Comparison of ENCODE assay signal across 2 cellular contexts in the genomic region with DNA sequence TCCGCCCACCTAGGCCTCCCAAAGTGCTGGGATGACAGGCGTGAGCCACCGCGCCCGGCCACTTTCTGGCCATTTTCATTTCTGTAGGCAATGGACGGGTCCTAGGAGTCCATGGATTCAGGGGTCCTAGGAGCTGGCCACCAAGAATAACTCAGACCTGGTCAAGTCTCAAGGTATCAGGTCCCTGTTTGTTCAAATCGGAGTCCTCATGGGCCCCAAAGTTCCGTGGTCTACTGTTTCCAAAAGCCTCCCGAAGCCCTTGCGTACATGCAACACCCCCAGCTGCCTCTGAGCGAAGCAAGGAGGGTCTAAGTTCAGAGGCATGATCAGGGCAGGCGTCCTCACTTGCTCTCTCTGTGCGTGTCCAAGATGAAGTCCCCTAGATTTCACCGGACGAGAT.
TF ChIP-seq lines count a peak whose summit lies in the region.

No MANE protein-coding gene starts in this region.

TF ChIP-seq in HepG2, 621 proteins besides CTCF, POLR2A, EP300 and RAD21 (continues in another document):
- TF ChIP-seq, protein P1, sequence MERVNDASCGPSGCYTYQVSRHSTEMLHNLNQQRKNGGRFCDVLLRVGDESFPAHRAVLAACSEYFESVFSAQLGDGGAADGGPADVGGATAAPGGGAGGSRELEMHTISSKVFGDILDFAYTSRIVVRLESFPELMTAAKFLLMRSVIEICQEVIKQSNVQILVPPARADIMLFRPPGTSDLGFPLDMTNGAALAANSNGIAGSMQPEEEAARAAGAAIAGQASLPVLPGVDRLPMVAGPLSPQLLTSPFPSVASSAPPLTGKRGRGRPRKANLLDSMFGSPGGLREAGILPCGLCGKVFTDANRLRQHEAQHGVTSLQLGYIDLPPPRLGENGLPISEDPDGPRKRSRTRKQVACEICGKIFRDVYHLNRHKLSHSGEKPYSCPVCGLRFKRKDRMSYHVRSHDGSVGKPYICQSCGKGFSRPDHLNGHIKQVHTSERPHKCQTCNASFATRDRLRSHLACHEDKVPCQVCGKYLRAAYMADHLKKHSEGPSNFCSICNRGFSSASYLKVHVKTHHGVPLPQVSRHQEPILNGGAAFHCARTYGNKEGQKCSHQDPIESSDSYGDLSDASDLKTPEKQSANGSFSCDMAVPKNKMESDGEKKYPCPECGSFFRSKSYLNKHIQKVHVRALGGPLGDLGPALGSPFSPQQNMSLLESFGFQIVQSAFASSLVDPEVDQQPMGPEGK (CRISPR knock-in tag; IDR thresholded peaks at IDR 0.05): no peak
- TF ChIP-seq CBX2 (IDR thresholded peaks at IDR 0.05; ENCODE audit: low read depth, low read length) (no peak), CBX2 (CRISPR knock-in tag; IDR thresholded peaks at IDR 0.05; ENCODE audit: low read depth) (no peak), POLR2G (IDR thresholded peaks at IDR 0.05; ENCODE audit: low read depth, low read length) (no peak), ZNF256 (CRISPR knock-in tag; conservative IDR thresholded peaks at IDR 0.05) (no peak), HNRNPLL (IDR thresholded peaks at IDR 0.05; ENCODE audit: low read depth, low read length, poor library complexity, severe bottlenecking) (no peak), ATF1 (CRISPR knock-in tag; IDR thresholded peaks at IDR 0.05) (no peak), ZNF792 (CRISPR knock-in tag; IDR thresholded peaks at IDR 0.05) (no peak), U2AF1 (optimal IDR thresholded peaks at IDR 0.05; ENCODE audit: low read depth, low read length) (no peak), GTF2F1 (IDR thresholded peaks at IDR 0.05; ENCODE audit: low read length) (no peak), SOX5 (CRISPR knock-in tag; IDR thresholded peaks at IDR 0.05; ENCODE audit: borderline replicate concordance) (no peak), TAF1 (CRISPR knock-in tag; IDR thresholded peaks at IDR 0.05) (no peak), ZNF737 (CRISPR knock-in tag; IDR thresholded peaks at IDR 0.05; ENCODE audit: borderline replicate concordance) (no peak)
- TF ChIP-seq, protein P2, sequence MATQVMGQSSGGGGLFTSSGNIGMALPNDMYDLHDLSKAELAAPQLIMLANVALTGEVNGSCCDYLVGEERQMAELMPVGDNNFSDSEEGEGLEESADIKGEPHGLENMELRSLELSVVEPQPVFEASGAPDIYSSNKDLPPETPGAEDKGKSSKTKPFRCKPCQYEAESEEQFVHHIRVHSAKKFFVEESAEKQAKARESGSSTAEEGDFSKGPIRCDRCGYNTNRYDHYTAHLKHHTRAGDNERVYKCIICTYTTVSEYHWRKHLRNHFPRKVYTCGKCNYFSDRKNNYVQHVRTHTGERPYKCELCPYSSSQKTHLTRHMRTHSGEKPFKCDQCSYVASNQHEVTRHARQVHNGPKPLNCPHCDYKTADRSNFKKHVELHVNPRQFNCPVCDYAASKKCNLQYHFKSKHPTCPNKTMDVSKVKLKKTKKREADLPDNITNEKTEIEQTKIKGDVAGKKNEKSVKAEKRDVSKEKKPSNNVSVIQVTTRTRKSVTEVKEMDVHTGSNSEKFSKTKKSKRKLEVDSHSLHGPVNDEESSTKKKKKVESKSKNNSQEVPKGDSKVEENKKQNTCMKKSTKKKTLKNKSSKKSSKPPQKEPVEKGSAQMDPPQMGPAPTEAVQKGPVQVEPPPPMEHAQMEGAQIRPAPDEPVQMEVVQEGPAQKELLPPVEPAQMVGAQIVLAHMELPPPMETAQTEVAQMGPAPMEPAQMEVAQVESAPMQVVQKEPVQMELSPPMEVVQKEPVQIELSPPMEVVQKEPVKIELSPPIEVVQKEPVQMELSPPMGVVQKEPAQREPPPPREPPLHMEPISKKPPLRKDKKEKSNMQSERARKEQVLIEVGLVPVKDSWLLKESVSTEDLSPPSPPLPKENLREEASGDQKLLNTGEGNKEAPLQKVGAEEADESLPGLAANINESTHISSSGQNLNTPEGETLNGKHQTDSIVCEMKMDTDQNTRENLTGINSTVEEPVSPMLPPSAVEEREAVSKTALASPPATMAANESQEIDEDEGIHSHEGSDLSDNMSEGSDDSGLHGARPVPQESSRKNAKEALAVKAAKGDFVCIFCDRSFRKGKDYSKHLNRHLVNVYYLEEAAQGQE (IDR thresholded peaks at IDR 0.05; ENCODE audit: borderline replicate concordance in 1 of 2, low read depth in 1 of 2, low read length in 2 of 2): no peak
- TF ChIP-seq, protein P3, sequence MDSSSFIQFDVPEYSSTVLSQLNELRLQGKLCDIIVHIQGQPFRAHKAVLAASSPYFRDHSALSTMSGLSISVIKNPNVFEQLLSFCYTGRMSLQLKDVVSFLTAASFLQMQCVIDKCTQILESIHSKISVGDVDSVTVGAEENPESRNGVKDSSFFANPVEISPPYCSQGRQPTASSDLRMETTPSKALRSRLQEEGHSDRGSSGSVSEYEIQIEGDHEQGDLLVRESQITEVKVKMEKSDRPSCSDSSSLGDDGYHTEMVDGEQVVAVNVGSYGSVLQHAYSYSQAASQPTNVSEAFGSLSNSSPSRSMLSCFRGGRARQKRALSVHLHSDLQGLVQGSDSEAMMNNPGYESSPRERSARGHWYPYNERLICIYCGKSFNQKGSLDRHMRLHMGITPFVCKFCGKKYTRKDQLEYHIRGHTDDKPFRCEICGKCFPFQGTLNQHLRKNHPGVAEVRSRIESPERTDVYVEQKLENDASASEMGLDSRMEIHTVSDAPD (CRISPR knock-in tag; IDR thresholded peaks at IDR 0.05): no peak
- TF ChIP-seq, protein P4, sequence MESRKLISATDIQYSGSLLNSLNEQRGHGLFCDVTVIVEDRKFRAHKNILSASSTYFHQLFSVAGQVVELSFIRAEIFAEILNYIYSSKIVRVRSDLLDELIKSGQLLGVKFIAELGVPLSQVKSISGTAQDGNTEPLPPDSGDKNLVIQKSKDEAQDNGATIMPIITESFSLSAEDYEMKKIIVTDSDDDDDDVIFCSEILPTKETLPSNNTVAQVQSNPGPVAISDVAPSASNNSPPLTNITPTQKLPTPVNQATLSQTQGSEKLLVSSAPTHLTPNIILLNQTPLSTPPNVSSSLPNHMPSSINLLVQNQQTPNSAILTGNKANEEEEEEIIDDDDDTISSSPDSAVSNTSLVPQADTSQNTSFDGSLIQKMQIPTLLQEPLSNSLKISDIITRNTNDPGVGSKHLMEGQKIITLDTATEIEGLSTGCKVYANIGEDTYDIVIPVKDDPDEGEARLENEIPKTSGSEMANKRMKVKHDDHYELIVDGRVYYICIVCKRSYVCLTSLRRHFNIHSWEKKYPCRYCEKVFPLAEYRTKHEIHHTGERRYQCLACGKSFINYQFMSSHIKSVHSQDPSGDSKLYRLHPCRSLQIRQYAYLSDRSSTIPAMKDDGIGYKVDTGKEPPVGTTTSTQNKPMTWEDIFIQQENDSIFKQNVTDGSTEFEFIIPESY (CRISPR knock-in tag; IDR thresholded peaks at IDR 0.05): no peak
- TF ChIP-seq, protein P5, sequence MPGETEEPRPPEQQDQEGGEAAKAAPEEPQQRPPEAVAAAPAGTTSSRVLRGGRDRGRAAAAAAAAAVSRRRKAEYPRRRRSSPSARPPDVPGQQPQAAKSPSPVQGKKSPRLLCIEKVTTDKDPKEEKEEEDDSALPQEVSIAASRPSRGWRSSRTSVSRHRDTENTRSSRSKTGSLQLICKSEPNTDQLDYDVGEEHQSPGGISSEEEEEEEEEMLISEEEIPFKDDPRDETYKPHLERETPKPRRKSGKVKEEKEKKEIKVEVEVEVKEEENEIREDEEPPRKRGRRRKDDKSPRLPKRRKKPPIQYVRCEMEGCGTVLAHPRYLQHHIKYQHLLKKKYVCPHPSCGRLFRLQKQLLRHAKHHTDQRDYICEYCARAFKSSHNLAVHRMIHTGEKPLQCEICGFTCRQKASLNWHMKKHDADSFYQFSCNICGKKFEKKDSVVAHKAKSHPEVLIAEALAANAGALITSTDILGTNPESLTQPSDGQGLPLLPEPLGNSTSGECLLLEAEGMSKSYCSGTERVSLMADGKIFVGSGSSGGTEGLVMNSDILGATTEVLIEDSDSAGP (CRISPR knock-in tag; IDR thresholded peaks at IDR 0.05; ENCODE audit: borderline replicate concordance): no peak

TF ChIP-seq in GM23338, 12 proteins besides CTCF, POLR2A, EP300 and RAD21:
- TF ChIP-seq POLR2AphosphoS5 (IDR thresholded peaks at IDR 0.05; ENCODE audit: low read depth): no peak
- no peak for TF ChIP-seq ZNF331 (CRISPR knock-in tag; IDR thresholded peaks at IDR 0.05; ENCODE audit: low read depth)
- no peak for TF ChIP-seq CREB1 (CRISPR knock-in tag; IDR thresholded peaks at IDR 0.05; ENCODE audit: low read depth)
- no peak for TF ChIP-seq EZH2 (IDR thresholded peaks at IDR 0.05; ENCODE audit: low read depth, unreplicated experiment)
- no peak for TF ChIP-seq EZH2phosphoT487 (IDR thresholded peaks at IDR 0.05; ENCODE audit: unreplicated experiment)
- TF ChIP-seq, protein P6, sequence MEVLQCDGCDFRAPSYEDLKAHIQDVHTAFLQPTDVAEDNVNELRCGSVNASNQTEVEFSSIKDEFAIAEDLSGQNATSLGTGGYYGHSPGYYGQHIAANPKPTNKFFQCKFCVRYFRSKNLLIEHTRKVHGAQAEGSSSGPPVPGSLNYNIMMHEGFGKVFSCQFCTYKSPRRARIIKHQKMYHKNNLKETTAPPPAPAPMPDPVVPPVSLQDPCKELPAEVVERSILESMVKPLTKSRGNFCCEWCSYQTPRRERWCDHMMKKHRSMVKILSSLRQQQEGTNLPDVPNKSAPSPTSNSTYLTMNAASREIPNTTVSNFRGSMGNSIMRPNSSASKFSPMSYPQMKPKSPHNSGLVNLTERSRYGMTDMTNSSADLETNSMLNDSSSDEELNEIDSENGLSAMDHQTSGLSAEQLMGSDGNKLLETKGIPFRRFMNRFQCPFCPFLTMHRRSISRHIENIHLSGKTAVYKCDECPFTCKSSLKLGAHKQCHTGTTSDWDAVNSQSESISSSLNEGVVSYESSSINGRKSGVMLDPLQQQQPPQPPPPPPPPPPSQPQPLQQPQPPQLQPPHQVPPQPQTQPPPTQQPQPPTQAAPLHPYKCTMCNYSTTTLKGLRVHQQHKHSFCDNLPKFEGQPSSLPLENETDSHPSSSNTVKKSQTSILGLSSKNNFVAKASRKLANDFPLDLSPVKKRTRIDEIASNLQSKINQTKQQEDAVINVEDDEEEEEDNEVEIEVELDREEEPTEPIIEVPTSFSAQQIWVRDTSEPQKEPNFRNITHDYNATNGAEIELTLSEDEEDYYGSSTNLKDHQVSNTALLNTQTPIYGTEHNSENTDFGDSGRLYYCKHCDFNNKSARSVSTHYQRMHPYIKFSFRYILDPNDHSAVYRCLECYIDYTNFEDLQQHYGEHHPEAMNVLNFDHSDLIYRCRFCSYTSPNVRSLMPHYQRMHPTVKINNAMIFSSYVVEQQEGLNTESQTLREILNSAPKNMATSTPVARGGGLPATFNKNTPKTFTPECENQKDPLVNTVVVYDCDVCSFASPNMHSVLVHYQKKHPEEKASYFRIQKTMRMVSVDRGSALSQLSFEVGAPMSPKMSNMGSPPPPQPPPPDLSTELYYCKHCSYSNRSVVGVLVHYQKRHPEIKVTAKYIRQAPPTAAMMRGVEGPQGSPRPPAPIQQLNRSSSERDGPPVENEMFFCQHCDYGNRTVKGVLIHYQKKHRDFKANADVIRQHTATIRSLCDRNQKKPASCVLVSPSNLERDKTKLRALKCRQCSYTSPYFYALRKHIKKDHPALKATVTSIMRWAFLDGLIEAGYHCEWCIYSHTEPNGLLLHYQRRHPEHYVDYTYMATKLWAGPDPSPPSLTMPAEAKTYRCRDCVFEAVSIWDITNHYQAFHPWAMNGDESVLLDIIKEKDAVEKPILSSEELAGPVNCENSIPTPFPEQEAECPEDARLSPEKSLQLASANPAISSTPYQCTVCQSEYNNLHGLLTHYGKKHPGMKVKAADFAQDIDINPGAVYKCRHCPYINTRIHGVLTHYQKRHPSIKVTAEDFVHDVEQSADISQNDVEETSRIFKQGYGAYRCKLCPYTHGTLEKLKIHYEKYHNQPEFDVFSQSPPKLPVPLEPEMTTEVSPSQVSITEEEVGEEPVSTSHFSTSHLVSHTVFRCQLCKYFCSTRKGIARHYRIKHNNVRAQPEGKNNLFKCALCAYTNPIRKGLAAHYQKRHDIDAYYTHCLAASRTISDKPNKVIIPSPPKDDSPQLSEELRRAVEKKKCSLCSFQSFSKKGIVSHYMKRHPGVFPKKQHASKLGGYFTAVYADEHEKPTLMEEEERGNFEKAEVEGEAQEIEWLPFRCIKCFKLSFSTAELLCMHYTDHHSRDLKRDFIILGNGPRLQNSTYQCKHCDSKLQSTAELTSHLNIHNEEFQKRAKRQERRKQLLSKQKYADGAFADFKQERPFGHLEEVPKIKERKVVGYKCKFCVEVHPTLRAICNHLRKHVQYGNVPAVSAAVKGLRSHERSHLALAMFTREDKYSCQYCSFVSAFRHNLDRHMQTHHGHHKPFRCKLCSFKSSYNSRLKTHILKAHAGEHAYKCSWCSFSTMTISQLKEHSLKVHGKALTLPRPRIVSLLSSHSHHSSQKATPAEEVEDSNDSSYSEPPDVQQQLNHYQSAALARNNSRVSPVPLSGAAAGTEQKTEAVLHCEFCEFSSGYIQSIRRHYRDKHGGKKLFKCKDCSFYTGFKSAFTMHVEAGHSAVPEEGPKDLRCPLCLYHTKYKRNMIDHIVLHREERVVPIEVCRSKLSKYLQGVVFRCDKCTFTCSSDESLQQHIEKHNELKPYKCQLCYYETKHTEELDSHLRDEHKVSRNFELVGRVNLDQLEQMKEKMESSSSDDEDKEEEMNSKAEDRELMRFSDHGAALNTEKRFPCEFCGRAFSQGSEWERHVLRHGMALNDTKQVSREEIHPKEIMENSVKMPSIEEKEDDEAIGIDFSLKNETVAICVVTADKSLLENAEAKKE (CRISPR knock-in tag; IDR thresholded peaks at IDR 0.05): no peak
- no peak for TF ChIP-seq ZNF114 (CRISPR knock-in tag; IDR thresholded peaks at IDR 0.05)
- no peak for TF ChIP-seq STAT1 (IDR thresholded peaks at IDR 0.05; ENCODE audit: unreplicated experiment)
- TF ChIP-seq, protein P7, sequence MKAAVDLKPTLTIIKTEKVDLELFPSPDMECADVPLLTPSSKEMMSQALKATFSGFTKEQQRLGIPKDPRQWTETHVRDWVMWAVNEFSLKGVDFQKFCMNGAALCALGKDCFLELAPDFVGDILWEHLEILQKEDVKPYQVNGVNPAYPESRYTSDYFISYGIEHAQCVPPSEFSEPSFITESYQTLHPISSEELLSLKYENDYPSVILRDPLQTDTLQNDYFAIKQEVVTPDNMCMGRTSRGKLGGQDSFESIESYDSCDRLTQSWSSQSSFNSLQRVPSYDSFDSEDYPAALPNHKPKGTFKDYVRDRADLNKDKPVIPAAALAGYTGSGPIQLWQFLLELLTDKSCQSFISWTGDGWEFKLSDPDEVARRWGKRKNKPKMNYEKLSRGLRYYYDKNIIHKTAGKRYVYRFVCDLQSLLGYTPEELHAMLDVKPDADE (IDR thresholded peaks at IDR 0.05): no peak
- TF ChIP-seq, protein P2 (IDR thresholded peaks at IDR 0.05; ENCODE audit: unreplicated experiment): no peak
- TF ChIP-seq JUNB (IDR thresholded peaks at IDR 0.05; ENCODE audit: unreplicated experiment): no peak
- no peak for TF ChIP-seq NANOG (IDR thresholded peaks at IDR 0.05; ENCODE audit: borderline replicate concordance)
